1 cellular context compared by ENCODE assay signal in genomic region chr10:119316002-119316358, GRCh38.
TF ChIP-seq lines count a peak whose summit lies in the region.

No MANE protein-coding gene starts in this region.

TF ChIP-seq in IMR-90, 13 proteins besides CTCF, POLR2A, EP300 and RAD21 (continued from another document):
- TF ChIP-seq, protein P1, sequence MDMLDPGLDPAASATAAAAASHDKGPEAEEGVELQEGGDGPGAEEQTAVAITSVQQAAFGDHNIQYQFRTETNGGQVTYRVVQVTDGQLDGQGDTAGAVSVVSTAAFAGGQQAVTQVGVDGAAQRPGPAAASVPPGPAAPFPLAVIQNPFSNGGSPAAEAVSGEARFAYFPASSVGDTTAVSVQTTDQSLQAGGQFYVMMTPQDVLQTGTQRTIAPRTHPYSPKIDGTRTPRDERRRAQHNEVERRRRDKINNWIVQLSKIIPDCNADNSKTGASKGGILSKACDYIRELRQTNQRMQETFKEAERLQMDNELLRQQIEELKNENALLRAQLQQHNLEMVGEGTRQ (IDR thresholded peaks at IDR 0.05; ENCODE audit: low read depth, low read length), result no peak
